ENCODE assay signal across 1 cellular context in genomic region chr1:154611150-154611865, GRCh38.
TF ChIP-seq lines count a peak whose summit lies in the region.

No MANE protein-coding gene starts in this region.

TF ChIP-seq in SK-N-SH treated with all-trans-retinoic acid at 6 μM for 48 hours, 23 proteins besides CTCF, POLR2A, EP300 and RAD21 (continued from another document):
- TF ChIP-seq TOX (CRISPR knock-in tag; IDR thresholded peaks at IDR 0.05; ENCODE audit: borderline replicate concordance) (no peak), PPARA (CRISPR knock-in tag; IDR thresholded peaks at IDR 0.05; ENCODE audit: borderline replicate concordance) (no peak), SNAI2 (CRISPR knock-in tag; IDR thresholded peaks at IDR 0.05) (no peak), CSDC2 (CRISPR knock-in tag; IDR thresholded peaks at IDR 0.05) (no peak), ZNF8 (CRISPR knock-in tag; IDR thresholded peaks at IDR 0.05) (no peak), ZFP30 (CRISPR knock-in tag; IDR thresholded peaks at IDR 0.05) (no peak), ZC3H10 (CRISPR knock-in tag; IDR thresholded peaks at IDR 0.05) (no peak), ZFP3 (CRISPR knock-in tag; IDR thresholded peaks at IDR 0.05) (no peak), ZNF565 (CRISPR knock-in tag; conservative IDR thresholded peaks at IDR 0.05; ENCODE audit: low read depth) (no peak), RARB (CRISPR knock-in tag; IDR thresholded peaks at IDR 0.05) (no peak), CREB5 (CRISPR knock-in tag; IDR thresholded peaks at IDR 0.05; ENCODE audit: low read depth) (no peak), PATZ1 (CRISPR knock-in tag; IDR thresholded peaks at IDR 0.05; ENCODE audit: borderline replicate concordance) (no peak)
TF ChIP-seq in SK-N-SH treated with all-trans-retinoic acid at 6 μM for 48 hours: peak in this region for 0.
